Comparison of ENCODE assay signal across 8 cellular contexts in the genomic region with DNA sequence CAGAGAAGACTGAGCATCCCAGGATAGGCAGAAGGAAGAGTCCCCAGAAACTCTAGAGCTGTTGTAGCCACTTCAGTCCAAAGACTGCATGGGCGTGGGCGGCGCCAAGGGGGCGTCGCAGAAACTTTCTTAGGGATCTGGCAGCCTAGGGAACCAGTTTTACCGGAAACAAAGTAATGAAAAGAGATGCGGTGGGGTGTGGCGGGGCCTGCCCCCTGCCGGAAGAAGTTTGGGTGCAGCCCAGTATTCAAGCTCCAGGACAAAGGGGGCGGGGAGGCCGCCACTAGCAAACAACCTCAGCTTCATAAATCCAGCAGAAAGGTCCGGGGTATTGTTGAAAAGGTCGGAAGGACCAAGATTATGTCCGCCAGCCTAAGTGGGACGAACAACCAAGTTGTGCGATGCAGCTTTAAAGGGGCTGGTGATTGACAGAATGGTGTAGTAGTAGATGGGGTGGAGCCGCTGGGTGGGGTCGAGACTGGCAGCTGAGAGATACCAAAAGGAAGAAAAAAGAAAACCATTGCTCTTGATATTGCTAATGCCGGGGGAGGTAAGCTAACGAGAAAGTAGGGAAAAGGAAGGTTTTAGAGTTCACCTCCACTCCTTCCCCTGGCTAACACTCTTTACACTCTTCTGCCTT.
DNase-seq lines count a peak whose midpoint lies in the region; TF ChIP-seq lines count a peak whose summit lies in the region.

No MANE protein-coding gene starts in this region.

- H3K27ac ChIP-seq in muscle layer of colon (ENCODE audit: low read depth, low read length) (peak overlapping the region; percentile 45), subcutaneous abdominal adipose tissue (ENCODE audit: low read depth, low read length) (peak overlapping the region; percentile 12)

- H3K4me1 ChIP-seq in muscle layer of colon (ENCODE audit: insufficient read depth, low read length) (no peaks in the 10 kb centered on the region), subcutaneous abdominal adipose tissue (ENCODE audit: control insufficient read depth in 5 of 5, insufficient read depth in 5 of 5, low read length in 5 of 5) (peaks cover 0 to 5% (median 0%) of the 10 kb centered on the region in 5 donors)

- no peaks in the 10 kb centered on the region for H3K27me3 ChIP-seq in muscle layer of colon (ENCODE audit: control insufficient read depth in 1 of 2, insufficient read depth in 2 of 2, low read length in 2 of 2)
- peaks cover 0 to 2% (median 0%) of the 10 kb centered on the region in 5 donors for H3K27me3 ChIP-seq in subcutaneous abdominal adipose tissue (ENCODE audit: control insufficient read depth in 5 of 5, insufficient read depth in 4 of 5, low read length in 5 of 5)

- H3K36me3 ChIP-seq in muscle layer of colon (ENCODE audit: insufficient read depth, low read length) (no peaks in the 10 kb centered on the region), subcutaneous abdominal adipose tissue (ENCODE audit: control insufficient read depth in 5 of 5, insufficient read depth in 5 of 5, low read length in 5 of 5) (no peaks in the 10 kb centered on the region)

- H3K9me3 ChIP-seq in muscle layer of colon (ENCODE audit: low read length), result no peaks in the 10 kb centered on the region
- no peaks in the 10 kb centered on the region for H3K9me3 ChIP-seq in subcutaneous abdominal adipose tissue (ENCODE audit: control insufficient read depth in 5 of 5, low read length in 5 of 5)

- H3K9ac ChIP-seq in muscle layer of colon (ENCODE audit: low read length) (no peak overlapping the region), subcutaneous abdominal adipose tissue (ENCODE audit: low read length in 5 of 5) (peak overlapping the region in 4 of 5 donors; percentile 34 to 77 (median 58))

- CTCF ChIA-PET in GM10248 (lab: Yijun Ruan, JAX), result interaction anchor here (0.7 to 4.3 kb wide), 18 partner anchors 9 to 851 kb away, joined by 3 to 28 read pairs (median 3); a partner anchor contains a TSS

- peak; percentile 55 for DNase-seq in GM10248 (ENCODE audit: extremely low spot score)
- DNase-seq in H4 (ENCODE audit: low spot score), result peak; percentile 63
- peak; percentile 29 for DNase-seq in LoVo (ENCODE audit: low spot score)
- peak; percentile 0 to 11 for DNase-seq in activated CD4-positive, alpha-beta T cell treated with anti-CD3 and anti-CD28 coated beads, Interleukin-2, amount 50 U/mL, for 24 hours (ENCODE audit: low read depth in 1 of 2, low spot score in 1 of 2)
- peak; percentile 55 for DNase-seq in epithelial cell of esophagus (ENCODE audit: low read depth)
- no peak for DNase-seq in amniotic stem cell (lab: John Stamatoyannopoulos, UW)

- POLR2A ChIA-PET in GM10248 (lab: Yijun Ruan, JAX), result interaction anchor here (1.1 kb wide), 1 partner anchor 11 kb away, joined by 3 read pairs; no protein-coding TSS in a partner anchor

- TF ChIP-seq CTCF in GM10248 (IDR thresholded peaks at IDR 0.05; ENCODE audit: control extremely low read depth, extremely low read depth, low read depth, missing control alignments) (peak; percentile 30), epithelial cell of esophagus (IDR thresholded peaks at IDR 0.05; ENCODE audit: insufficient read depth, low read depth, low read length, missing control alignments) (peak; percentile 49)

- peak overlapping the region; percentile 56 for H3K4me3 ChIP-seq in epithelial cell of esophagus (ENCODE audit: low read length)
- peak overlapping the region; percentile 33 to 79 for H3K4me3 ChIP-seq in muscle layer of colon (ENCODE audit: low read depth in 1 of 2, low read length in 2 of 2)
- H3K4me3 ChIP-seq in subcutaneous abdominal adipose tissue (ENCODE audit: low read depth in 1 of 5, low read length in 5 of 5), result peak overlapping the region; percentile 72 to 91 (median 78)
